ENCODE assay signal across 9 cellular contexts in genomic region chr2:219440388-219441256, GRCh38. TPM values are rescaled to one million over a fixed set of nuclear protein-coding genes. Genes with fewer than 3 reads are reported as not detected.
DNase-seq lines count a peak whose midpoint lies in the region; ATAC-seq, FAIRE-seq and TF ChIP-seq lines count a peak whose summit lies in the region.
"Had no signal": no experiment of that assay in that cellular context is flagged by ENCODE, and none has a peak within 500 bp of the region (broad histone marks: within the 10 kb centered on the region; RNA-seq: fewer than 3 reads in every experiment).

No MANE protein-coding gene starts in this region.

- BruUV-seq in Panc1 (replicated peaks; lab: Mats Ljungman, UMichigan), result no TSS peak

- H3K27ac ChIP-seq in Panc1 (ENCODE audit: low read length) (no peak overlapping the region), sigmoid colon (peak overlapping the region; percentile 96 to 99 (median 99))

- H3K4me3 ChIP-seq in Panc1 (ENCODE audit: low read depth in 2 of 2, low read length in 2 of 2) (no peak overlapping the region; a peak in 1 of 4 replicates), sigmoid colon (peak overlapping the region in 3 of 4 donors; percentile 68 to 88 (median 82))

- FAIRE-seq in GM19239 (lab: Jason Lieb, UNC), result peak; percentile 4

- in situ Hi-C loops in Panc1 (cut with HindIII; ENCODE audit: low pct_unique_long_range_greater_than_20kb, low sequenced_read_pairs), result no loop called here

- no peak for TF ChIP-seq POLR2A in sigmoid colon (IDR thresholded peaks at IDR 0.05)
- TF ChIP-seq POLR2A in GM18505 (IDR thresholded peaks at IDR 0.05; ENCODE audit: borderline replicate concordance, extremely low read depth, insufficient read depth, insufficient read length), result no peak

- TF ChIP-seq CTCF in Panc1 (IDR thresholded peaks at IDR 0.05), result no peak
- TF ChIP-seq CTCF in sigmoid colon (IDR thresholded peaks at IDR 0.05), result no peak

- WGBS in sigmoid colon, 2 donors, result 48 to 77% methylated on average over 6 of the region's 6 CpGs

- ATAC-seq in Panc1 (peak; percentile 39), esophagus mucosa (peak; percentile 29), GM18505 (IDR thresholded peaks at IDR 0.05; ENCODE audit: unreplicated experiment) (no peak)

- peaks cover 9% of the 10 kb centered on the region for H3K4me1 ChIP-seq in Panc1 (ENCODE audit: control insufficient read depth, insufficient read depth, low read length)
- H3K4me1 ChIP-seq in sigmoid colon, result peaks cover 0 to 86% (median 82%) of the 10 kb centered on the region in 4 donors

- CTCF ChIA-PET in Panc1 (lab: Charles Lee), result interaction anchor here (0.9 to 1.0 kb wide), 2 partner anchors 23 to 38 kb away, joined by 4 read pairs; no protein-coding TSS in a partner anchor

- POLR2A ChIA-PET in Panc1 (lab: Charles Lee), result no interaction called here

- H3K9me3 ChIP-seq in Panc1 (ENCODE audit: control insufficient read depth, insufficient read depth, low read depth, low read length), result no peaks in the 10 kb centered on the region
- no peaks in the 10 kb centered on the region for H3K9me3 ChIP-seq in sigmoid colon

- H3K27me3 ChIP-seq in Panc1 (ENCODE audit: control insufficient read depth, insufficient read depth, low read length) (peaks cover 8% of the 10 kb centered on the region), sigmoid colon (peaks cover 0 to 11% (median 6%) of the 10 kb centered on the region in 3 donors)

- no peaks in the 10 kb centered on the region; the same call in 1 of the 2 replicates for H3K36me3 ChIP-seq in Panc1 (ENCODE audit: control insufficient read depth, insufficient read depth, low read length)
- no peaks in the 10 kb centered on the region for H3K36me3 ChIP-seq in sigmoid colon

- DNase-seq in GM19239 (ENCODE audit: insufficient read length, low spot score) (no peak), Panc1 (ENCODE audit: low read depth, low spot score) (no peak), sigmoid colon (no peak), NCI-H187 treated with DMSO at 0.1 percent for 48 hours (lab: John Stamatoyannopoulos, UW) (no peak), GM19238 (ENCODE audit: insufficient read length, low spot score) (no peak)
- DNase-seq: NCI-H2081; stimulated activated CD4-positive, alpha-beta T cell treated with anti-CD3 and anti-CD28 coated beads, Interleukin-12 subunit alpha, Interleukin-12 subunit beta, amount 100 ng/mL, for 4 hours had no signal

- intact Hi-C loops in Panc1 (cut with micrococcal nuclease; ENCODE audit: unreplicated experiment) (no loop called here), sigmoid colon (cut with DNase I) (no loop called here)

- TF ChIP-seq EP300 in sigmoid colon (IDR thresholded peaks at IDR 0.05), result peak in 2 of 4 donors; percentile 26 to 60

RNA-seq across cellular contexts. Expression of gene SPEG, which starts 6.0 kb away (rescaled TPM):
- total RNA-seq in Panc1 (2021; ENCODE audit: unreplicated experiment) (3.4 TPM), esophagus mucosa (3.8 TPM), sigmoid colon (100 to 1,000 TPM; 123 to 321 (median 194) TPM)
- polyA plus RNA-seq in Panc1 (2012; ENCODE audit: insufficient read length), result 2.7 TPM
- polyA plus RNA-seq in sigmoid colon, result 10 to 100 TPM in 2 of 3 donors, 1 to 10 TPM in 1; 6.0 to 25.4 (median 13.4) TPM

RNA-seq across cellular contexts. Expression of gene DES, which starts 22.4 kb away (rescaled TPM):
- total RNA-seq in Panc1 (2021; ENCODE audit: unreplicated experiment) (0.69 TPM), esophagus mucosa (29.3 TPM), sigmoid colon (over 10,000 TPM in 3 of 4 donors, 1,000 to 10,000 TPM in 1; 7,366 to 30,562 (median 13,340) TPM)
- 0.19 TPM for polyA plus RNA-seq in Panc1 (2012; ENCODE audit: insufficient read length)
- polyA plus RNA-seq in sigmoid colon, result 100 to 1,000 TPM in 2 of 3 donors, 10 to 100 TPM in 1; 35.1 to 264 (median 162) TPM

RNA-seq across cellular contexts. Expression of gene DNPEP, which starts 52.9 kb away (rescaled TPM):
- total RNA-seq in Panc1 (2021; ENCODE audit: unreplicated experiment), result 107 TPM
- 149 TPM for polyA plus RNA-seq in Panc1 (2012; ENCODE audit: insufficient read length)
- 32.3 TPM for total RNA-seq in esophagus mucosa
- total RNA-seq in sigmoid colon, result 10 to 100 TPM; 43.2 to 62.8 (median 53.1) TPM
- polyA plus RNA-seq in sigmoid colon, result 100 to 1,000 TPM; 108 to 137 (median 132) TPM

RNA-seq across cellular contexts. Expression of gene GMPPA, which starts 58.1 kb away (rescaled TPM):
- 66.2 TPM for total RNA-seq in Panc1 (2021; ENCODE audit: unreplicated experiment)
- polyA plus RNA-seq in Panc1 (2012; ENCODE audit: insufficient read length), result 91.4 TPM
- 19.9 TPM for total RNA-seq in esophagus mucosa
- total RNA-seq in sigmoid colon, result 10 to 100 TPM; 13.9 to 24.7 (median 21.3) TPM
- polyA plus RNA-seq in sigmoid colon, result 10 to 100 TPM; 42.6 to 52.8 (median 44.2) TPM

Comparison
In these comparisons a context has a peak if more than half of its experiments do, and no peak if none do; other contexts are left out.
1. H3K4me3 ChIP-seq: peak in sigmoid colon (3 of 4); none in Panc1 (0 of 2).
2. RNA of gene SPEG, which starts 6.0 kb away (total RNA-seq): 123 to 321 TPM in sigmoid colon; 3.8 TPM in esophagus mucosa (single experiment) and 3.4 TPM in Panc1 (single experiment); every median in the first group is over 10 times any median in the second.
3. RNA of gene DES, which starts 22.4 kb away (total RNA-seq): 7,366 to 30,562 TPM in sigmoid colon; 29.3 TPM in esophagus mucosa (single experiment) and 0.69 TPM in Panc1 (single experiment); every median in the first group is over 100 times any median in the second.